1 cellular context compared by ENCODE assay signal in genomic region chr3:57958642-57959406, GRCh38.
A peak's percentile ranks its signal among the peaks of the same experiment; 100 is the strongest.
TF ChIP-seq lines count a peak whose summit lies in the region.

No MANE protein-coding gene starts in this region.

TF ChIP-seq in K562, 482 proteins besides CTCF, POLR2A, EP300 and RAD21 (continued from another document and continues in another):
- peak; percentile 49; the same call in 1 of the 2 replicates for TF ChIP-seq VEZF1 (CRISPR knock-in tag; IDR thresholded peaks at IDR 0.05)
- no peak for TF ChIP-seq SREBF1 (IDR thresholded peaks at IDR 0.05; ENCODE audit: borderline replicate concordance, low read depth, low read length)
- TF ChIP-seq SMARCA4 (IDR thresholded peaks at IDR 0.05), result peak; percentile 59
- no peak for TF ChIP-seq ZNF184 (CRISPR knock-in tag; IDR thresholded peaks at IDR 0.05)
- TF ChIP-seq CXXC5 (CRISPR knock-in tag; IDR thresholded peaks at IDR 0.05), result no peak
- no peak for TF ChIP-seq ZBTB43 (CRISPR knock-in tag; IDR thresholded peaks at IDR 0.05)
- TF ChIP-seq SETDB1 (IDR thresholded peaks at IDR 0.05; ENCODE audit: low read length), result no peak
- TF ChIP-seq CHD1 (IDR thresholded peaks at IDR 0.05; ENCODE audit: low read length), result no peak
- peak; percentile 20; the same call in 1 of the 2 replicates for TF ChIP-seq JUND (IDR thresholded peaks at IDR 0.05; ENCODE audit: borderline replicate concordance, low read depth, low read length)
- TF ChIP-seq JUND (tag; IDR thresholded peaks at IDR 0.05; ENCODE audit: borderline replicate concordance, low read depth, low read length), result no peak; the same call in 2 of the 3 replicates
- TF ChIP-seq TCFL5 (CRISPR knock-in tag; conservative IDR thresholded peaks at IDR 0.05), result no peak
- TF ChIP-seq, protein P1, sequence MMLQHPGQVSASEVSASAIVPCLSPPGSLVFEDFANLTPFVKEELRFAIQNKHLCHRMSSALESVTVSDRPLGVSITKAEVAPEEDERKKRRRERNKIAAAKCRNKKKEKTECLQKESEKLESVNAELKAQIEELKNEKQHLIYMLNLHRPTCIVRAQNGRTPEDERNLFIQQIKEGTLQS (IDR thresholded peaks at IDR 0.05), result no peak
- TF ChIP-seq, protein P1 (CRISPR knock-in tag; conservative IDR thresholded peaks at IDR 0.05), result no peak
- TF ChIP-seq U2AF2 (optimal IDR thresholded peaks at IDR 0.05; ENCODE audit: low read depth, low read length), result no peak
- TF ChIP-seq ZNF274 (IDR thresholded peaks at IDR 0.05; ENCODE audit: borderline replicate concordance, low read depth, low read length), result no peak
- TF ChIP-seq MYBL2 (IDR thresholded peaks at IDR 0.05; ENCODE audit: low read depth), result no peak
- no peak for TF ChIP-seq MYBL2 (CRISPR knock-in tag; IDR thresholded peaks at IDR 0.05; ENCODE audit: borderline replicate concordance)
- TF ChIP-seq E2F3 (CRISPR knock-in tag; IDR thresholded peaks at IDR 0.05), result no peak
- TF ChIP-seq ZNF431 (CRISPR knock-in tag; IDR thresholded peaks at IDR 0.05), result no peak
- TF ChIP-seq RHOXF2B (CRISPR knock-in tag; conservative IDR thresholded peaks at IDR 0.05), result no peak
- TF ChIP-seq NFYB (IDR thresholded peaks at IDR 0.05; ENCODE audit: extremely low read depth, insufficient read length), result no peak
- peak; percentile 15; the same call in 1 of the 2 replicates for TF ChIP-seq CREB3L1 (IDR thresholded peaks at IDR 0.05; ENCODE audit: borderline replicate concordance, low read depth)
- no peak for TF ChIP-seq ZC3H11A (IDR thresholded peaks at IDR 0.05; ENCODE audit: low read depth, low read length)
- no peak for TF ChIP-seq POU5F1 (IDR thresholded peaks at IDR 0.05; ENCODE audit: borderline replicate concordance, low read depth, low read length, partially characterized antibody)
- no peak for TF ChIP-seq ELF4 (CRISPR knock-in tag; IDR thresholded peaks at IDR 0.05)
- no peak for TF ChIP-seq ZNF354B (CRISPR knock-in tag; IDR thresholded peaks at IDR 0.05)
- TF ChIP-seq ZNF212 (CRISPR knock-in tag; IDR thresholded peaks at IDR 0.05), result no peak
- TF ChIP-seq C11orf30 (IDR thresholded peaks at IDR 0.05; ENCODE audit: low read depth), result no peak
- TF ChIP-seq SOX6 (IDR thresholded peaks at IDR 0.05), result peak; percentile 67
- TF ChIP-seq PCBP1 (IDR thresholded peaks at IDR 0.05; ENCODE audit: low read depth, low read length, poor library complexity, severe bottlenecking), result no peak
- TF ChIP-seq, protein P2, sequence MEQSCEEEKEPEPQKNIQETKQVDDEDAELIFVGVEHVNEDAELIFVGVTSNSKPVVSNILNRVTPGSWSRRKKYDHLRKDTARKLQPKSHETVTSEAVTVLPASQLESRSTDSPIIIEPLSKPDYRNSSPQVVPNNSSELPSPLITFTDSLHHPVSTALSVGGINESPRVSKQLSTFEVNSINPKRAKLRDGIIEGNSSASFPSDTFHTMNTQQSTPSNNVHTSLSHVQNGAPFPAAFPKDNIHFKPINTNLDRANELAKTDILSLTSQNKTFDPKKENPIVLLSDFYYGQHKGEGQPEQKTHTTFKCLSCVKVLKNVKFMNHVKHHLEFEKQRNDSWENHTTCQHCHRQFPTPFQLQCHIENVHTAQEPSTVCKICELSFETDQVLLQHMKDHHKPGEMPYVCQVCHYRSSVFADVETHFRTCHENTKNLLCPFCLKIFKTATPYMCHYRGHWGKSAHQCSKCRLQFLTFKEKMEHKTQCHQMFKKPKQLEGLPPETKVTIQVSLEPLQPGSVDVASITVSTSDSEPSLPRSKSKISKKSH (CRISPR knock-in tag; IDR thresholded peaks at IDR 0.05), result no peak
- TF ChIP-seq RBM39 (optimal IDR thresholded peaks at IDR 0.05; ENCODE audit: low read depth, low read length), result no peak
- TF ChIP-seq THAP7 (CRISPR knock-in tag; IDR thresholded peaks at IDR 0.05), result no peak
- TF ChIP-seq, protein P3, sequence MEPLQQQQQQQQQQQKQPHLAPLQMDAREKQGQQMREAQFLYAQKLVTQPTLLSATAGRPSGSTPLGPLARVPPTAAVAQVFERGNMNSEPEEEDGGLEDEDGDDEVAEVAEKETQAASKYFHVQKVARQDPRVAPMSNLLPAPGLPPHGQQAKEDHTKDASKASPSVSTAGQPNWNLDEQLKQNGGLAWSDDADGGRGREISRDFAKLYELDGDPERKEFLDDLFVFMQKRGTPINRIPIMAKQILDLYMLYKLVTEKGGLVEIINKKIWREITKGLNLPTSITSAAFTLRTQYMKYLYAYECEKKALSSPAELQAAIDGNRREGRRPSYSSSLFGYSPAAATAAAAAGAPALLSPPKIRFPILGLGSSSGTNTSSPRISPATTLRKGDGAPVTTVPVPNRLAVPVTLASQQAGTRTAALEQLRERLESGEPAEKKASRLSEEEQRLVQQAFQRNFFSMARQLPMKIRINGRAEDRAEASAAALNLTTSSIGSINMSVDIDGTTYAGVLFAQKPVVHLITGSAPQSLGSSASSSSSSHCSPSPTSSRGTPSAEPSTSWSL (CRISPR knock-in tag; IDR thresholded peaks at IDR 0.05; ENCODE audit: borderline replicate concordance), result no peak
- no peak for TF ChIP-seq TCF3 (CRISPR knock-in tag; IDR thresholded peaks at IDR 0.05)
- TF ChIP-seq SUPT5H (IDR thresholded peaks at IDR 0.05), result no peak
- TF ChIP-seq E2F6 (IDR thresholded peaks at IDR 0.05; ENCODE audit: borderline replicate concordance in 1 of 2, extremely low read depth in 1 of 2, insufficient read depth in 1 of 2, insufficient read length in 1 of 2, low read depth in 1 of 2, low read length in 1 of 2, poor library complexity in 1 of 2, severe bottlenecking in 1 of 2), result no peak
- TF ChIP-seq, protein P4, sequence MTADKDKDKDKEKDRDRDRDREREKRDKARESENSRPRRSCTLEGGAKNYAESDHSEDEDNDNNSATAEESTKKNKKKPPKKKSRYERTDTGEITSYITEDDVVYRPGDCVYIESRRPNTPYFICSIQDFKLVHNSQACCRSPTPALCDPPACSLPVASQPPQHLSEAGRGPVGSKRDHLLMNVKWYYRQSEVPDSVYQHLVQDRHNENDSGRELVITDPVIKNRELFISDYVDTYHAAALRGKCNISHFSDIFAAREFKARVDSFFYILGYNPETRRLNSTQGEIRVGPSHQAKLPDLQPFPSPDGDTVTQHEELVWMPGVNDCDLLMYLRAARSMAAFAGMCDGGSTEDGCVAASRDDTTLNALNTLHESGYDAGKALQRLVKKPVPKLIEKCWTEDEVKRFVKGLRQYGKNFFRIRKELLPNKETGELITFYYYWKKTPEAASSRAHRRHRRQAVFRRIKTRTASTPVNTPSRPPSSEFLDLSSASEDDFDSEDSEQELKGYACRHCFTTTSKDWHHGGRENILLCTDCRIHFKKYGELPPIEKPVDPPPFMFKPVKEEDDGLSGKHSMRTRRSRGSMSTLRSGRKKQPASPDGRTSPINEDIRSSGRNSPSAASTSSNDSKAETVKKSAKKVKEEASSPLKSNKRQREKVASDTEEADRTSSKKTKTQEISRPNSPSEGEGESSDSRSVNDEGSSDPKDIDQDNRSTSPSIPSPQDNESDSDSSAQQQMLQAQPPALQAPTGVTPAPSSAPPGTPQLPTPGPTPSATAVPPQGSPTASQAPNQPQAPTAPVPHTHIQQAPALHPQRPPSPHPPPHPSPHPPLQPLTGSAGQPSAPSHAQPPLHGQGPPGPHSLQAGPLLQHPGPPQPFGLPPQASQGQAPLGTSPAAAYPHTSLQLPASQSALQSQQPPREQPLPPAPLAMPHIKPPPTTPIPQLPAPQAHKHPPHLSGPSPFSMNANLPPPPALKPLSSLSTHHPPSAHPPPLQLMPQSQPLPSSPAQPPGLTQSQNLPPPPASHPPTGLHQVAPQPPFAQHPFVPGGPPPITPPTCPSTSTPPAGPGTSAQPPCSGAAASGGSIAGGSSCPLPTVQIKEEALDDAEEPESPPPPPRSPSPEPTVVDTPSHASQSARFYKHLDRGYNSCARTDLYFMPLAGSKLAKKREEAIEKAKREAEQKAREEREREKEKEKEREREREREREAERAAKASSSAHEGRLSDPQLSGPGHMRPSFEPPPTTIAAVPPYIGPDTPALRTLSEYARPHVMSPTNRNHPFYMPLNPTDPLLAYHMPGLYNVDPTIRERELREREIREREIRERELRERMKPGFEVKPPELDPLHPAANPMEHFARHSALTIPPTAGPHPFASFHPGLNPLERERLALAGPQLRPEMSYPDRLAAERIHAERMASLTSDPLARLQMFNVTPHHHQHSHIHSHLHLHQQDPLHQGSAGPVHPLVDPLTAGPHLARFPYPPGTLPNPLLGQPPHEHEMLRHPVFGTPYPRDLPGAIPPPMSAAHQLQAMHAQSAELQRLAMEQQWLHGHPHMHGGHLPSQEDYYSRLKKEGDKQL (CRISPR knock-in tag; IDR thresholded peaks at IDR 0.05; ENCODE audit: borderline replicate concordance), result no peak
- TF ChIP-seq ZNF639 (CRISPR knock-in tag; conservative IDR thresholded peaks at IDR 0.05 in 1 of 2, IDR thresholded peaks at IDR 0.05 in 1 of 2), result peak in 1 of 2 experiments; percentile 31; a peak in 1 of 4 replicates
- 0 out of 2 replicates have a peak, but pooled peaks have one; percentile 34 for TF ChIP-seq SMAD4 (CRISPR knock-in tag; conservative IDR thresholded peaks at IDR 0.05)
